1 cellular context compared by ENCODE assay signal in the genomic region with DNA sequence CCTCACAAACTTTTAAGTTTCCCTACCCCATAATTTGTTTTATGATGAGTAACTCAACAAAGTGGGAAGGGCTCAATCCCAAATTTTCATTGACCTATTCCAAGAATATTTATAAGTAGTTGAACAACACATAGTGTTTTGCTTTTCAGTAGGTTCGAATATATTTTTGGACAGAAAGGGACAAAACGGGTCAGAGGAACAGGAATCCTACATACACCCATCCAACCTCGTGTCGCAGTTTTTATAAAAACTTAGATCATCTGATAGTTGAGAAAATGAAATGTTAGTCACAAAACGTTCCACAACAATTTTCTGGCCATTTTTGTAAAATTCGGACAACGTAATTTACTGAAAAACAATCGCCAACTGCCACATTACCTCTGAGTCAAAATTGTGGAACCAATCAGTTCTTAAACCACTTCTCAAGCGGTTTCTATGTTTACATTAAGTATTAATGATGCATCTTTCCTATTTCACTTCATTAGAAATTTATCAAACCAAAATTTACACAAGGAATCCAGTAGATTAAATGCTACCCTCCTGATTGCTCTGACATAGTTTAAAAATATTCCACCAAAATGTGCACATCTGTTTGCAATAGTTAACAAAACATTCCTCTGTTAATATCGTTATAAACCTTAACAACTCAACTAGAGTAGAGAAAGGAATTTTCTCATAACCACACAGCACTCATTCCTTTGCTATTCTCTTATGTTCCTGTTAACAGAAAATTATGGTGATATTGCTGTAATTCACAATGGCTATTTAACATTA.
TF ChIP-seq lines count a peak whose summit lies in the region.

No MANE protein-coding gene starts in this region.

TF ChIP-seq in SK-N-SH treated with all-trans-retinoic acid at 6 μM for 48 hours, 23 proteins besides CTCF, POLR2A, EP300 and RAD21 (continued from another document):
- TF ChIP-seq, protein P1, sequence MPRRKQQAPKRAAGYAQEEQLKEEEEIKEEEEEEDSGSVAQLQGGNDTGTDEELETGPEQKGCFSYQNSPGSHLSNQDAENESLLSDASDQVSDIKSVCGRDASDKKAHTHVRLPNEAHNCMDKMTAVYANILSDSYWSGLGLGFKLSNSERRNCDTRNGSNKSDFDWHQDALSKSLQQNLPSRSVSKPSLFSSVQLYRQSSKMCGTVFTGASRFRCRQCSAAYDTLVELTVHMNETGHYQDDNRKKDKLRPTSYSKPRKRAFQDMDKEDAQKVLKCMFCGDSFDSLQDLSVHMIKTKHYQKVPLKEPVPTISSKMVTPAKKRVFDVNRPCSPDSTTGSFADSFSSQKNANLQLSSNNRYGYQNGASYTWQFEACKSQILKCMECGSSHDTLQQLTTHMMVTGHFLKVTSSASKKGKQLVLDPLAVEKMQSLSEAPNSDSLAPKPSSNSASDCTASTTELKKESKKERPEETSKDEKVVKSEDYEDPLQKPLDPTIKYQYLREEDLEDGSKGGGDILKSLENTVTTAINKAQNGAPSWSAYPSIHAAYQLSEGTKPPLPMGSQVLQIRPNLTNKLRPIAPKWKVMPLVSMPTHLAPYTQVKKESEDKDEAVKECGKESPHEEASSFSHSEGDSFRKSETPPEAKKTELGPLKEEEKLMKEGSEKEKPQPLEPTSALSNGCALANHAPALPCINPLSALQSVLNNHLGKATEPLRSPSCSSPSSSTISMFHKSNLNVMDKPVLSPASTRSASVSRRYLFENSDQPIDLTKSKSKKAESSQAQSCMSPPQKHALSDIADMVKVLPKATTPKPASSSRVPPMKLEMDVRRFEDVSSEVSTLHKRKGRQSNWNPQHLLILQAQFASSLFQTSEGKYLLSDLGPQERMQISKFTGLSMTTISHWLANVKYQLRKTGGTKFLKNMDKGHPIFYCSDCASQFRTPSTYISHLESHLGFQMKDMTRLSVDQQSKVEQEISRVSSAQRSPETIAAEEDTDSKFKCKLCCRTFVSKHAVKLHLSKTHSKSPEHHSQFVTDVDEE (CRISPR knock-in tag; IDR thresholded peaks at IDR 0.05) = no peak
- no peak for TF ChIP-seq SNAI2 (CRISPR knock-in tag; IDR thresholded peaks at IDR 0.05)
- no peak for TF ChIP-seq ARNTL (CRISPR knock-in tag; IDR thresholded peaks at IDR 0.05; ENCODE audit: borderline replicate concordance, low read depth)
- no peak for TF ChIP-seq CSDC2 (CRISPR knock-in tag; IDR thresholded peaks at IDR 0.05)
- no peak for TF ChIP-seq OSR1 (CRISPR knock-in tag; IDR thresholded peaks at IDR 0.05)
- no peak for TF ChIP-seq ZC3H10 (CRISPR knock-in tag; IDR thresholded peaks at IDR 0.05)
- TF ChIP-seq BACH2 (CRISPR knock-in tag; IDR thresholded peaks at IDR 0.05; ENCODE audit: borderline replicate concordance) = no peak
- TF ChIP-seq, protein P2, sequence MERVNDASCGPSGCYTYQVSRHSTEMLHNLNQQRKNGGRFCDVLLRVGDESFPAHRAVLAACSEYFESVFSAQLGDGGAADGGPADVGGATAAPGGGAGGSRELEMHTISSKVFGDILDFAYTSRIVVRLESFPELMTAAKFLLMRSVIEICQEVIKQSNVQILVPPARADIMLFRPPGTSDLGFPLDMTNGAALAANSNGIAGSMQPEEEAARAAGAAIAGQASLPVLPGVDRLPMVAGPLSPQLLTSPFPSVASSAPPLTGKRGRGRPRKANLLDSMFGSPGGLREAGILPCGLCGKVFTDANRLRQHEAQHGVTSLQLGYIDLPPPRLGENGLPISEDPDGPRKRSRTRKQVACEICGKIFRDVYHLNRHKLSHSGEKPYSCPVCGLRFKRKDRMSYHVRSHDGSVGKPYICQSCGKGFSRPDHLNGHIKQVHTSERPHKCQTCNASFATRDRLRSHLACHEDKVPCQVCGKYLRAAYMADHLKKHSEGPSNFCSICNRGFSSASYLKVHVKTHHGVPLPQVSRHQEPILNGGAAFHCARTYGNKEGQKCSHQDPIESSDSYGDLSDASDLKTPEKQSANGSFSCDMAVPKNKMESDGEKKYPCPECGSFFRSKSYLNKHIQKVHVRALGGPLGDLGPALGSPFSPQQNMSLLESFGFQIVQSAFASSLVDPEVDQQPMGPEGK (CRISPR knock-in tag; IDR thresholded peaks at IDR 0.05; ENCODE audit: borderline replicate concordance) = no peak
- no peak for TF ChIP-seq ZFP3 (CRISPR knock-in tag; IDR thresholded peaks at IDR 0.05)
- TF ChIP-seq PPARA (CRISPR knock-in tag; IDR thresholded peaks at IDR 0.05; ENCODE audit: borderline replicate concordance) = no peak
TF ChIP-seq in SK-N-SH treated with all-trans-retinoic acid at 6 μM for 48 hours: peak in this region for 0.
